In genomic region chr17:50790619-50791018, GRCh38 we compare ENCODE assay signal across 35 cellular contexts. TPM values are rescaled to one million over a fixed set of nuclear protein-coding genes. Genes with fewer than 3 reads are reported as not detected.
DNase-seq lines count a peak whose midpoint lies in the region; ATAC-seq, FAIRE-seq and TF ChIP-seq lines count a peak whose summit lies in the region.
"Had no signal": no experiment of that assay in that cellular context is flagged by ENCODE, and none has a peak within 500 bp of the region (broad histone marks: within the 10 kb centered on the region; RNA-seq: fewer than 3 reads in every experiment).

No MANE protein-coding gene starts in this region.

- H3K36me3 Mint-ChIP-seq in astrocyte (ENCODE audit: low read depth, unreplicated experiment) (no peaks in the 10 kb centered on the region), nephron (ENCODE audit: low read depth) (no peaks in the 10 kb centered on the region)
- H3K36me3 Mint-ChIP-seq: activated CD4-positive, alpha-beta memory T cell treated with anti-CD3 and anti-CD28 coated beads for 36 hours; naive B cell had no signal

- H2AFZ ChIP-seq in astrocyte (ENCODE audit: low read depth, low read length) = no peak overlapping the region
- H2AFZ ChIP-seq: GM23248 had no signal

- H3K9me3 ChIP-seq in BLaER1 (no peaks in the 10 kb centered on the region), astrocyte (ENCODE audit: insufficient read depth, low read depth, low read length) (no peaks in the 10 kb centered on the region), Peyer's patch (no peaks in the 10 kb centered on the region)
- H3K9me3 ChIP-seq: BE2C, esophagus squamous epithelium, heart left ventricle, tibial artery had no signal

- TF ChIP-seq POLR2A in Peyer's patch (IDR thresholded peaks at IDR 0.05) = no peak

- peaks cover 11% of the 10 kb centered on the region for H3K4me1 ChIP-seq in BLaER1
- H3K4me1 ChIP-seq in astrocyte (ENCODE audit: insufficient read depth, low read length) = peaks cover 3% of the 10 kb centered on the region
- peaks cover 0 to 6% (median 0%) of the 10 kb centered on the region in 4 donors for H3K4me1 ChIP-seq in Peyer's patch
- H3K4me1 ChIP-seq: BE2C had no signal

- peaks cover 22% of the 10 kb centered on the region for H3K4me1 Mint-ChIP-seq in astrocyte (ENCODE audit: low read depth, unreplicated experiment)
- peaks cover 19% of the 10 kb centered on the region for H3K4me1 Mint-ChIP-seq in nephron

- H3K9me3 Mint-ChIP-seq in astrocyte (ENCODE audit: unreplicated experiment) = no peaks in the 10 kb centered on the region
- no peaks in the 10 kb centered on the region for H3K9me3 Mint-ChIP-seq in nephron
- H3K9me3 Mint-ChIP-seq: activated CD4-positive, alpha-beta memory T cell treated with anti-CD3 and anti-CD28 coated beads for 36 hours; activated T-helper 1 cell treated with anti-CD3 and anti-CD28 coated beads, Interleukin-12 subunit alpha, Interleukin-12 subunit beta, Interleukin-2, Interleukin-4 antibody, amounts not matched to agents 30 ng/mL and 10 ng/mL and 1 ng/mL, durations not matched to agents 14 hours and 24 hours and 36 hours; central memory CD8-positive, alpha-beta T cell; HFFc6; naive B cell had no signal

- no peak for TF ChIP-seq CTCF in astrocyte (IDR thresholded peaks at IDR 0.05; ENCODE audit: insufficient read depth, low read depth, low read length)
- TF ChIP-seq CTCF in nephron (IDR thresholded peaks at IDR 0.05; ENCODE audit: unreplicated experiment in 3 of 3) = no peak
- TF ChIP-seq CTCF in Peyer's patch (IDR thresholded peaks at IDR 0.05) = no peak

- H3K4me2 ChIP-seq in BLaER1 (peak overlapping the region; percentile 15; the same call in 1 of the 2 replicates), astrocyte (ENCODE audit: low read length) (no peak overlapping the region)

- no peaks in the 10 kb centered on the region for H3K79me2 ChIP-seq in astrocyte (ENCODE audit: insufficient read depth, low read length)

- H3K36me3 ChIP-seq in BLaER1 = no peaks in the 10 kb centered on the region
- no peaks in the 10 kb centered on the region for H3K36me3 ChIP-seq in astrocyte (ENCODE audit: insufficient read depth, low read length)
- no peaks in the 10 kb centered on the region for H3K36me3 ChIP-seq in Peyer's patch
- H3K36me3 ChIP-seq: BE2C, esophagus squamous epithelium, heart left ventricle, tibial artery had no signal

- H3K4me3 Mint-ChIP-seq in astrocyte (ENCODE audit: unreplicated experiment) (peak overlapping the region; percentile 35), nephron (no peak overlapping the region)
- H3K4me3 Mint-ChIP-seq: activated CD4-positive, alpha-beta memory T cell treated with anti-CD3 and anti-CD28 coated beads for 36 hours; activated T-helper 1 cell treated with anti-CD3 and anti-CD28 coated beads, Interleukin-12 subunit alpha, Interleukin-12 subunit beta, Interleukin-2, Interleukin-4 antibody, amounts not matched to agents 30 ng/mL and 10 ng/mL and 1 ng/mL, durations not matched to agents 14 hours and 24 hours and 36 hours; central memory CD8-positive, alpha-beta T cell; HFFc6; naive B cell had no signal

- H3K27ac ChIP-seq in BLaER1 = no peak overlapping the region
- no peak overlapping the region for H3K27ac ChIP-seq in astrocyte (ENCODE audit: low read depth, low read length)
- H3K27ac ChIP-seq in Peyer's patch = no peak overlapping the region
- H3K27ac ChIP-seq: esophagus squamous epithelium, foreskin keratinocyte, GM23248, heart left ventricle, tibial artery had no signal

- H3K27me3 ChIP-seq in BLaER1 = no peaks in the 10 kb centered on the region
- H3K27me3 ChIP-seq in astrocyte (ENCODE audit: insufficient read depth, low read length) = no peaks in the 10 kb centered on the region
- no peaks in the 10 kb centered on the region for H3K27me3 ChIP-seq in Peyer's patch
- H3K27me3 ChIP-seq: BE2C, esophagus squamous epithelium, foreskin keratinocyte, heart left ventricle had no signal

- H3K27me3 Mint-ChIP-seq in astrocyte (ENCODE audit: low read depth, unreplicated experiment) = peaks cover 2% of the 10 kb centered on the region
- no peaks in the 10 kb centered on the region for H3K27me3 Mint-ChIP-seq in nephron (ENCODE audit: low read depth)
- H3K27me3 Mint-ChIP-seq: activated CD4-positive, alpha-beta memory T cell treated with anti-CD3 and anti-CD28 coated beads for 36 hours; central memory CD8-positive, alpha-beta T cell had no signal

- ATAC-seq in GM19467 (IDR thresholded peaks at IDR 0.05; ENCODE audit: unreplicated experiment) = no peak
- ATAC-seq: foreskin keratinocyte had no signal

- no peak overlapping the region for H3K9ac ChIP-seq in BLaER1
- no peak overlapping the region for H3K9ac ChIP-seq in astrocyte (ENCODE audit: low read length)
- H3K9ac ChIP-seq: GM23248 had no signal

- H4K20me1 ChIP-seq in BLaER1 (no peaks in the 10 kb centered on the region), astrocyte (ENCODE audit: insufficient read depth, low read length) (no peaks in the 10 kb centered on the region)

- H3K27ac Mint-ChIP-seq in astrocyte (ENCODE audit: unreplicated experiment) = no peak overlapping the region
- H3K27ac Mint-ChIP-seq in nephron = peak overlapping the region in 2 of 3 experiments; percentile 14 to 42
- H3K27ac Mint-ChIP-seq: activated CD4-positive, alpha-beta memory T cell treated with anti-CD3 and anti-CD28 coated beads for 36 hours; activated T-helper 1 cell treated with anti-CD3 and anti-CD28 coated beads, Interleukin-12 subunit alpha, Interleukin-12 subunit beta, Interleukin-2, Interleukin-4 antibody, amounts not matched to agents 30 ng/mL and 10 ng/mL and 1 ng/mL, durations not matched to agents 14 hours and 24 hours and 36 hours; HFFc6 had no signal

- no peak for FAIRE-seq in astrocyte (lab: Jason Lieb, UNC)
- FAIRE-seq: G401.6, keratinocyte had no signal

- DNase-seq in D341Med (ENCODE audit: low spot score) (peak; percentile 18), astrocyte (ENCODE audit: low read depth) (no peak), Peyer's patch (no peak), medulla oblongata (ENCODE audit: extremely low spot score) (no peak), OCI-M2 (lab: John Stamatoyannopoulos, UW; ENCODE audit: unreplicated experiment) (no peak)
- DNase-seq: activated CD4-positive, alpha-beta memory T cell treated with anti-CD3 and anti-CD28 coated beads for 36 hours; activated CD4-positive, alpha-beta T cell treated with anti-CD3 and anti-CD28 coated beads for 1 hour; activated naive CD4-positive, alpha-beta T cell treated with Interleukin-2 at 50 U/mL for 16 hours; BE2C; COR-L47; DMS79; esophagus squamous epithelium; foreskin keratinocyte; heart left ventricle; HFFc6; midbrain; naive B cell; NCI-H446 treated with DMSO at 0.1 percent for 48 hours; NCI-H774; RPMI8226; stimulated activated CD4-positive, alpha-beta T cell treated with anti-CD3 and anti-CD28 coated beads, Interleukin-4, amount 100 ng/mL, for 24 hours; tibial artery had no signal

- H3K4me3 ChIP-seq in BLaER1 (no peak overlapping the region), astrocyte (ENCODE audit: insufficient read depth, low read depth, low read length) (no peak overlapping the region), Peyer's patch (no peak overlapping the region)
- H3K4me3 ChIP-seq: esophagus squamous epithelium, GM23248, heart left ventricle, tibial artery had no signal

RNA-seq across cellular contexts. Expression of gene ANKRD40CL, which starts 23.3 kb away (rescaled TPM):
- total RNA-seq in astrocyte (not detected in 2 replicates), Peyer's patch (100 to 1,000 TPM in 3 of 4 donors, 1 to 10 TPM in 1; 9.9 to 150 (median 139) TPM)
- total RNA-seq: activated CD4-positive, alpha-beta memory T cell treated with anti-CD3 and anti-CD28 coated beads for 36 hours; activated T-helper 1 cell treated with anti-CD3 and anti-CD28 coated beads, Interleukin-12 subunit alpha, Interleukin-12 subunit beta, Interleukin-2, Interleukin-4 antibody, amounts not matched to agents 30 ng/mL and 10 ng/mL and 1 ng/mL, durations not matched to agents 14 hours and 24 hours and 36 hours; dermis microvascular lymphatic vessel endothelial cell; esophagus squamous epithelium; foreskin keratinocyte; GM23248; heart left ventricle; HFFc6; lower leg skin; omental fat pad; pulmonary artery endothelial cell; T-helper 1 cell treated with Interleukin-12 subunit alpha and Interleukin-12 subunit beta and Interleukin-4 antibody, amounts not matched to agents 30 ng/mL and 1 ng/mL, for 36 hours had no signal

RNA-seq across cellular contexts. Expression of gene WFIKKN2, which starts 44.8 kb away (rescaled TPM):
- 0.07 TPM in 1 of 2 replicates, not detected in the other for total RNA-seq in astrocyte
- not detected for total RNA-seq in Peyer's patch
- total RNA-seq: activated CD4-positive, alpha-beta memory T cell treated with anti-CD3 and anti-CD28 coated beads for 36 hours; activated T-helper 1 cell treated with anti-CD3 and anti-CD28 coated beads, Interleukin-12 subunit alpha, Interleukin-12 subunit beta, Interleukin-2, Interleukin-4 antibody, amounts not matched to agents 30 ng/mL and 10 ng/mL and 1 ng/mL, durations not matched to agents 14 hours and 24 hours and 36 hours; dermis microvascular lymphatic vessel endothelial cell; foreskin keratinocyte; GM23248; pulmonary artery endothelial cell; T-helper 1 cell treated with Interleukin-12 subunit alpha and Interleukin-12 subunit beta and Interleukin-4 antibody, amounts not matched to agents 30 ng/mL and 1 ng/mL, for 36 hours had no signal

Comparison
In these comparisons a context has a peak if more than half of its experiments do, and no peak if none do; other contexts are left out.
1. RNA of gene ANKRD40CL, which starts 23.3 kb away (total RNA-seq): 9.9 to 150 TPM in Peyer's patch; not detected in astrocyte; every median in the first group is over 10 times any median in the second.